Comparison of ENCODE assay signal across 8 cellular contexts in genomic region chr6:3457710-3458605, GRCh38. TPM values are rescaled to one million over a fixed set of nuclear protein-coding genes. Genes with fewer than 3 reads are reported as not detected.
DNase-seq lines count a peak whose midpoint lies in the region; ATAC-seq and TF ChIP-seq lines count a peak whose summit lies in the region.

No MANE protein-coding gene starts in this region.

- no peak for TF ChIP-seq RAD21 in SK-N-SH (IDR thresholded peaks at IDR 0.05; ENCODE audit: low read length)

- 11% methylated on average over 28 of the region's 29 CpGs for WGBS in SK-N-SH (ENCODE audit: low lambda C conversion rate)
- 12 to 18% methylated on average over 29 of the region's 29 CpGs for WGBS in lung, 2 donors

- H2AFZ ChIP-seq in SK-N-SH (ENCODE audit: low read depth): no peak overlapping the region

- no peaks in the 10 kb centered on the region for H4K20me1 ChIP-seq in SK-N-SH (ENCODE audit: insufficient read depth)

- H3K27ac ChIP-seq in SK-N-SH (ENCODE audit: low read depth in 2 of 2, low read length in 1 of 2) (no peak overlapping the region), lung (ENCODE audit: low read depth in 1 of 2, low read length in 1 of 2) (peak overlapping the region; percentile 33 to 35)

- H3K4me3 ChIP-seq in SK-N-SH (ENCODE audit: low read depth in 2 of 2, low read length in 1 of 2): no peak overlapping the region
- H3K4me3 ChIP-seq in lung: peak overlapping the region; percentile 39

- peak overlapping the region; percentile 81 for H3K4me2 ChIP-seq in SK-N-SH

- H3K9ac ChIP-seq in SK-N-SH: no peak overlapping the region

- H3K9me3 ChIP-seq in SK-N-SH (no peaks in the 10 kb centered on the region), lung (ENCODE audit: control insufficient read depth in 2 of 2, insufficient read depth in 1 of 2, low read length in 1 of 2) (peaks cover 0 to 2% of the 10 kb centered on the region in 2 donors)

- H3F3A ChIP-seq in SK-N-SH (replicated peaks; ENCODE audit: insufficient read depth): peaks cover 3% of the 10 kb centered on the region

- H3K36me3 ChIP-seq in SK-N-SH (replicated peaks in 1 of 2; ENCODE audit: control insufficient read depth in 1 of 2, insufficient read depth in 2 of 2, low read length in 1 of 2) (no peaks in the 10 kb centered on the region), lung (ENCODE audit: control insufficient read depth in 2 of 2, insufficient read depth in 2 of 2, low read length in 2 of 2) (no peaks in the 10 kb centered on the region)

- no peaks in the 10 kb centered on the region for H3K9me2 ChIP-seq in SK-N-SH

- ATAC-seq in stimulated activated naive CD8-positive, alpha-beta T cell treated with anti-CD3 and anti-CD28 coated beads, Interleukin-15, Interleukin-2, amounts not matched to agents 100 U/mL and 50 U/mL, for 24 hours: no peak
- ATAC-seq in lung (ENCODE audit: insufficient read depth, low FRiP score) (peak; percentile 12), GM18867 (IDR thresholded peaks at IDR 0.05; ENCODE audit: unreplicated experiment) (no peak)

- no peak for DNase-seq in stimulated activated naive CD8-positive, alpha-beta T cell treated with anti-CD3 and anti-CD28 coated beads, Interleukin-15, Interleukin-2, amounts not matched to agents 100 U/mL and 50 U/mL, for 24 hours
- peak; percentile 37 for DNase-seq in SK-N-SH
- no peak for DNase-seq in lung (ENCODE audit: low spot score)
- DNase-seq in superior temporal gyrus (ENCODE audit: extremely low spot score): peak; percentile 84
- DNase-seq in SIG-M5 treated with dmso at 0.1 percent for 504 hours (lab: John Stamatoyannopoulos, UW; ENCODE audit: unreplicated experiment): no peak

- H3K36me3 Mint-ChIP-seq in stimulated activated naive CD8-positive, alpha-beta T cell treated with anti-CD3 and anti-CD28 coated beads, Interleukin-15, Interleukin-2, amounts not matched to agents 100 ng/mL and 50 ng/mL, for 24 hours (ENCODE audit: low read depth): no peaks in the 10 kb centered on the region
- H3K36me3 Mint-ChIP-seq in dendritic cell treated with granulocyte-macrophage colony-stimulating factor and Interleukin-4, amounts not matched to agents 40 ng/mL and 50 ng/mL, for 4 days (ENCODE audit: low read depth): no peaks in the 10 kb centered on the region

- peaks cover 8% of the 10 kb centered on the region for H3K4me1 Mint-ChIP-seq in stimulated activated naive CD8-positive, alpha-beta T cell treated with anti-CD3 and anti-CD28 coated beads, Interleukin-15, Interleukin-2, amounts not matched to agents 100 ng/mL and 50 ng/mL, for 24 hours (ENCODE audit: low read depth)
- H3K4me1 Mint-ChIP-seq in dendritic cell treated with granulocyte-macrophage colony-stimulating factor and Interleukin-4, amounts not matched to agents 40 ng/mL and 50 ng/mL, for 4 days (ENCODE audit: low read depth): peaks cover 8% of the 10 kb centered on the region

- H3K27me3 ChIP-seq in SK-N-SH (ENCODE audit: insufficient read depth): peaks cover 69% of the 10 kb centered on the region
- H3K27me3 ChIP-seq in lung (ENCODE audit: control insufficient read depth, insufficient read depth): no peaks in the 10 kb centered on the region

- H3K79me2 ChIP-seq in SK-N-SH (ENCODE audit: insufficient read depth): no peaks in the 10 kb centered on the region

- POLR2A ChIA-PET in SK-N-SH (lab: Yijun Ruan, JAX): interaction anchor here (0.6 kb wide), 2 partner anchors 200 to 347 kb away, joined by 3 read pairs; no protein-coding TSS in a partner anchor

- TF ChIP-seq EP300 in SK-N-SH (IDR thresholded peaks at IDR 0.05; ENCODE audit: borderline replicate concordance in 1 of 2, low read depth in 1 of 2, low read length in 1 of 2): no peak

- H3K4me1 ChIP-seq in SK-N-SH (ENCODE audit: control insufficient read depth in 1 of 2, insufficient read depth in 2 of 2, low read depth in 1 of 2, low read length in 1 of 2) (no peaks in the 10 kb centered on the region; a peak in 1 of 4 replicates), lung (ENCODE audit: control insufficient read depth in 2 of 2, insufficient read depth in 2 of 2, low read length in 2 of 2) (peaks cover 3 to 13% of the 10 kb centered on the region in 2 donors)

- H3K4me3 Mint-ChIP-seq in stimulated activated naive CD8-positive, alpha-beta T cell treated with anti-CD3 and anti-CD28 coated beads, Interleukin-15, Interleukin-2, amounts not matched to agents 100 ng/mL and 50 ng/mL, for 24 hours: peak overlapping the region; percentile 62
- peak overlapping the region; percentile 25 for H3K4me3 Mint-ChIP-seq in dendritic cell treated with granulocyte-macrophage colony-stimulating factor and Interleukin-4, amounts not matched to agents 40 ng/mL and 50 ng/mL, for 4 days

- TF ChIP-seq CTCF in SK-N-SH (IDR thresholded peaks at IDR 0.05) (no peak), lung (IDR thresholded peaks at IDR 0.05; ENCODE audit: control extremely low read depth, extremely low read depth) (no peak)

- intact Hi-C loops in dendritic cell treated with granulocyte-macrophage colony-stimulating factor and Interleukin-4, amounts not matched to agents 40 ng/mL and 50 ng/mL, for 4 days (cut with micrococcal nuclease): loop anchor here (2.0 kb wide), 1 partner anchor 179 kb away; no protein-coding TSS in a partner anchor

- H3K27me3 Mint-ChIP-seq in stimulated activated naive CD8-positive, alpha-beta T cell treated with anti-CD3 and anti-CD28 coated beads, Interleukin-15, Interleukin-2, amounts not matched to agents 100 ng/mL and 50 ng/mL, for 24 hours: peaks cover 38% of the 10 kb centered on the region
- H3K27me3 Mint-ChIP-seq in dendritic cell treated with granulocyte-macrophage colony-stimulating factor and Interleukin-4, amounts not matched to agents 40 ng/mL and 50 ng/mL, for 4 days: peaks cover 48% of the 10 kb centered on the region

- no peaks in the 10 kb centered on the region for H3K9me3 Mint-ChIP-seq in stimulated activated naive CD8-positive, alpha-beta T cell treated with anti-CD3 and anti-CD28 coated beads, Interleukin-15, Interleukin-2, amounts not matched to agents 100 ng/mL and 50 ng/mL, for 24 hours
- H3K9me3 Mint-ChIP-seq in dendritic cell treated with granulocyte-macrophage colony-stimulating factor and Interleukin-4, amounts not matched to agents 40 ng/mL and 50 ng/mL, for 4 days: no peaks in the 10 kb centered on the region

- peak overlapping the region; percentile 7 for H3K27ac Mint-ChIP-seq in stimulated activated naive CD8-positive, alpha-beta T cell treated with anti-CD3 and anti-CD28 coated beads, Interleukin-15, Interleukin-2, amounts not matched to agents 100 ng/mL and 50 ng/mL, for 24 hours
- H3K27ac Mint-ChIP-seq in dendritic cell treated with granulocyte-macrophage colony-stimulating factor and Interleukin-4, amounts not matched to agents 40 ng/mL and 50 ng/mL, for 4 days: no peak overlapping the region

- CTCF ChIA-PET in SK-N-SH (lab: Yijun Ruan, JAX): interaction anchor here (0.6 to 2.2 kb wide), 4 partner anchors 8 to 391 kb away, joined by 3 to 8 read pairs (median 3); partner anchors contain the start of gene FAM50B

TF ChIP-seq in SK-N-SH, 30 proteins besides CTCF, POLR2A, EP300 and RAD21:
- no peak for TF ChIP-seq FOXM1 (IDR thresholded peaks at IDR 0.05; ENCODE audit: low read depth)
- no peak for TF ChIP-seq TCF12 (IDR thresholded peaks at IDR 0.05)
- TF ChIP-seq MXI1 (IDR thresholded peaks at IDR 0.05; ENCODE audit: low read depth, low read length): no peak
- no peak for TF ChIP-seq POLR2AphosphoS5 (IDR thresholded peaks at IDR 0.05; ENCODE audit: low read depth, low read length)
- TF ChIP-seq GABPA (IDR thresholded peaks at IDR 0.05; ENCODE audit: low read depth): no peak
- TF ChIP-seq FOXJ3 (CRISPR knock-in tag; IDR thresholded peaks at IDR 0.05): no peak
- TF ChIP-seq USF1 (IDR thresholded peaks at IDR 0.05; ENCODE audit: borderline replicate concordance, low read depth): no peak
- no peak for TF ChIP-seq MAX (IDR thresholded peaks at IDR 0.05; ENCODE audit: low read depth)
- no peak for TF ChIP-seq NFIC (IDR thresholded peaks at IDR 0.05; ENCODE audit: borderline replicate concordance)
- no peak for TF ChIP-seq SMC3 (IDR thresholded peaks at IDR 0.05; ENCODE audit: low read depth, low read length)
TF ChIP-seq in SK-N-SH: peak in this region for 0.

RNA-seq across cellular contexts. Expression of gene SLC22A23, which starts 1.1 kb away (rescaled TPM):
- polyA plus RNA-seq in SK-N-SH (2012; rRNA removed) (not detected in 2 replicates), lung (10 to 100 TPM in 1 of 2 donors, 1 to 10 TPM in 1; 6.6 to 14.5 TPM)
- not detected in 2 replicates for polyA plus RNA-seq in SK-N-SH (2012; cell fraction: cytosol; rRNA removed)
- polyA plus RNA-seq in SK-N-SH (2012; cell fraction: nucleus; rRNA removed): 0.01 TPM in 1 of 2 replicates, not detected in the other
- total RNA-seq in lung: 10 to 100 TPM; 33.6 to 45.6 TPM

Comparison
In these comparisons a context has a peak if more than half of its experiments do, and no peak if none do; other contexts are left out.
1. DNase-seq: peak in SK-N-SH (single experiment) and superior temporal gyrus (single experiment); none in stimulated activated naive CD8-positive, alpha-beta T cell treated with anti-CD3 and anti-CD28 coated beads, Interleukin-15, Interleukin-2, amounts not matched to agents 100 U/mL and 50 U/mL, for 24 hours (single experiment), lung (single experiment) and SIG-M5 treated with dmso at 0.1 percent for 504 hours (single experiment).
2. H3K27ac ChIP-seq: peak in lung (2 of 2); none in SK-N-SH (0 of 2).
3. RNA of gene SLC22A23, which starts 1.1 kb away (polyA plus RNA-seq): 6.6 to 14.5 TPM in lung; 0.01 TPM in SK-N-SH; every median in the first group is over 4 times any median in the second.